12 cellular contexts compared by ENCODE assay signal in genomic region chr7:121504478-121504877, GRCh38.
DNase-seq lines count a peak whose midpoint lies in the region; ATAC-seq and TF ChIP-seq lines count a peak whose summit lies in the region.
"Had no signal": no experiment of that assay in that cellular context is flagged by ENCODE, and none has a peak within 500 bp of the region (broad histone marks: within the 10 kb centered on the region; RNA-seq: fewer than 3 reads in every experiment).

No MANE protein-coding gene starts in this region.

- peaks cover 8% of the 10 kb centered on the region for H3K4me1 ChIP-seq in mesodermal cell (ENCODE audit: control insufficient read depth, insufficient read depth, low read length, poor library complexity, severe bottlenecking)

- no peak for TF ChIP-seq CTCF in choroid plexus epithelial cell (conservative IDR thresholded peaks at IDR 0.05; ENCODE audit: low read depth, low read length)

- H3K4me3 ChIP-seq in MG63 (no peak overlapping the region), choroid plexus epithelial cell (ENCODE audit: low read depth, low read length) (no peak overlapping the region), mesodermal cell (ENCODE audit: extremely low read depth, insufficient read depth, low read length, poor library complexity, severe bottlenecking) (no peak overlapping the region)

- DNase-seq in AG08396 (ENCODE audit: low spot score) = peak; percentile 62
- peak; percentile 77 for DNase-seq in MG63
- DNase-seq in choroid plexus epithelial cell (ENCODE audit: low read depth) = peak; percentile 66
- no peak for DNase-seq in SHP77 (lab: John Stamatoyannopoulos, UW)
- no peak for DNase-seq in NCI-H510A (lab: John Stamatoyannopoulos, UW)
- DNase-seq: CD4-positive, alpha-beta T cell; natural killer cell; NCI-H524 treated with DMSO at 0.1 percent for 48 hours had no signal

- WGBS in mesodermal cell (ENCODE audit: insufficient coverage in 2 of 2), 2 experiments = 73 to 78% methylated on average over 5 of the region's 5 CpGs

- H3K27me3 ChIP-seq in MG63 = no peaks in the 10 kb centered on the region

- peak overlapping the region; percentile 90 for H3K27ac ChIP-seq in mesodermal cell (ENCODE audit: low read depth, low read length, severe bottlenecking)

- no peaks in the 10 kb centered on the region; the same call in 1 of the 2 replicates for H3K9me3 ChIP-seq in MG63
- peaks cover 34% of the 10 kb centered on the region for H3K9me3 ChIP-seq in mesodermal cell (ENCODE audit: control insufficient read depth, low read length)

- H3K36me3 ChIP-seq in MG63 (no peaks in the 10 kb centered on the region), mesodermal cell (ENCODE audit: control insufficient read depth, insufficient read depth, low read length) (no peaks in the 10 kb centered on the region)

- ATAC-seq in GM18502 (IDR thresholded peaks at IDR 0.05; ENCODE audit: poor library complexity, unreplicated experiment) (no peak), HG02571 (IDR thresholded peaks at IDR 0.05; ENCODE audit: unreplicated experiment) (no peak)
- ATAC-seq: HepG2, natural killer cell had no signal

Comparison
In these comparisons a context has a peak if more than half of its experiments do, and no peak if none do; other contexts are left out.
1. DNase-seq: peak in AG08396 (single experiment), MG63 (single experiment) and choroid plexus epithelial cell (single experiment); none in SHP77 (0 of 2) and NCI-H510A (single experiment).